ENCODE assay signal across 8 cellular contexts in the genomic region with DNA sequence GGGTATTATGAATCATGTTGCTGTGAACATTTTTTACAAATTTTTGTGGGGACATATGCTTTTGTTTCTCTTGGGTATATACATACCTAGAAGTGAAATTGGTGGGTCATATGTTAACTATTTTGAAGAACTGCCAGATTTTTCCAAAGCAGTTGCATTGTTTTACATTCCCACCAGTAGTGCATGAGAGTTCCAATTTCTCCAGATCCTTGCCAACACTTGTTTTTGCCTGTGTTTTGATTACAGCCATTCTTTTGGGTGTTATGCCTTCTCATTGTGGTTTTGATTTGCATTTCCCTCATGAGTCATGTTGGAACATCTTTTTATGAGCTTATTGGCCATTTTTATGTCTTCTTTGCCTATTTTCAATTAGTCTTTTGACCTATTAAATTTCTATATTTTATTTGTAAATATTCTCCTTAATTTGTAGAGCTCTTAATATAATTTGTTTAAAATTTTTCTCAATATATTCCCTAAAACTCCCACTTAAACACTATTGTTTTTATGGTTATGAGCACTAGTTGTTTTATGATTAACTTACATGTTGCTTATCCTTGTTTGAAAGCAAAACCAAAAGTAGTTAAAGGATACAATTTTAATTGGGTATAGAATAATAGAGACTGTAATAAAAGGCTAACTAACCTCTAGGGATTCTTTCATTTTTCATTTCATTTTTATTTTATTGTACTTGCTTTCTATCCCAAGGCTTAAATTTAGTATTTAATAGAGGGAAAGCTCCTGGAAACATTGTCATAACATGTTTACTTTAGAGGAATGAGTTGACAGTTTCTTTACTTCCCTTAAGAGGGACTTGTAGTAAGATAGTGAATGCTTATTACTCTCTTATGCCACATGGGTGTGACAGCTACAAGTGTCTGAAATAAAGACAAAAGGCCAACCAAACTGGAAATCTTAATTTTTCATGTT. TPM values are rescaled to one million over a fixed set of nuclear protein-coding genes. Genes with fewer than 3 reads are reported as not detected.
DNase-seq lines count a peak whose midpoint lies in the region; ATAC-seq, FAIRE-seq and TF ChIP-seq lines count a peak whose summit lies in the region.

No MANE protein-coding gene starts in this region.

- FAIRE-seq in GM18507 (lab: Jason Lieb, UNC) = peak; percentile 39

- H3K36me3 Mint-ChIP-seq in T-helper 17 cell (ENCODE audit: low read depth) = peaks cover 2% of the 10 kb centered on the region

- H3K27me3 Mint-ChIP-seq in T-helper 17 cell = no peaks in the 10 kb centered on the region

- peak; percentile 34 for ATAC-seq in T-helper 17 cell
- ATAC-seq in foreskin keratinocyte = peak; percentile 79
- ATAC-seq in GM18505 (IDR thresholded peaks at IDR 0.05; ENCODE audit: unreplicated experiment) = no peak
- ATAC-seq in GM19467 (IDR thresholded peaks at IDR 0.05; ENCODE audit: unreplicated experiment) = no peak

- no peaks in the 10 kb centered on the region for H3K27me3 ChIP-seq in foreskin keratinocyte

- DNase-seq in A172 (ENCODE audit: low spot score) (peak; percentile 76), GM18507 (ENCODE audit: extremely low spot score, insufficient read length, low read depth) (no peak), T-helper 17 cell (no peak), foreskin keratinocyte (peak; percentile 96 to 99), lower leg skin (ENCODE audit: low spot score in 2 of 2) (no peak), amygdala (lab: John Stamatoyannopoulos, UW) (no peak)

- H3K4me3 Mint-ChIP-seq in T-helper 17 cell = no peak overlapping the region

- H3K4me3 ChIP-seq in lower leg skin (ENCODE audit: low read depth, poor library complexity, severe bottlenecking) = no peak overlapping the region

- TF ChIP-seq CTCF in foreskin keratinocyte (conservative IDR thresholded peaks at IDR 0.05) (peak; percentile 51), lower leg skin (IDR thresholded peaks at IDR 0.05) (no peak)

- TF ChIP-seq POLR2A in lower leg skin (IDR thresholded peaks at IDR 0.05) = no peak
- no peak for TF ChIP-seq POLR2A in GM18505 (IDR thresholded peaks at IDR 0.05; ENCODE audit: borderline replicate concordance, extremely low read depth, insufficient read depth, insufficient read length)

- no peaks in the 10 kb centered on the region for H3K9me3 ChIP-seq in T-helper 17 cell (ENCODE audit: control insufficient read depth, low read length, poor library complexity, severe bottlenecking)

- peak overlapping the region; percentile 13 for H3K27ac ChIP-seq in foreskin keratinocyte

- H3K4me1 ChIP-seq in foreskin keratinocyte = peaks cover 12% of the 10 kb centered on the region

- H3K27ac Mint-ChIP-seq in T-helper 17 cell = peak overlapping the region; percentile 57

- intact Hi-C loops in lower leg skin (cut with DNase I; ENCODE audit: low total_unique reads) = loop anchor here (10.0 kb wide), 1 partner anchor 55 kb away; no protein-coding TSS in a partner anchor

- peaks cover 40% of the 10 kb centered on the region for H3K4me1 Mint-ChIP-seq in T-helper 17 cell

RNA-seq across cellular contexts. Expression of a gene that starts 5.5 kb away (rescaled TPM):
- 14.8 and 16.3 TPM in 2 replicates for total RNA-seq in A172 (2014; rRNA removed; shearing (Covaris generic))
- total RNA-seq in T-helper 17 cell (10 to 100 TPM; 35.1 to 40.7 TPM), foreskin keratinocyte (16.2 and 17.4 TPM in 2 replicates), lower leg skin (10 to 100 TPM; 22.7 to 28.7 (median 25.3) TPM)
- polyA plus RNA-seq in foreskin keratinocyte = 3.2 and 3.7 TPM in 2 replicates

Comparison
In these comparisons a context has a peak if more than half of its experiments do, and no peak if none do; other contexts are left out.
1. DNase-seq: peak in A172 (single experiment) and foreskin keratinocyte (2 of 2); none in GM18507 (single experiment), T-helper 17 cell (0 of 3), lower leg skin (0 of 2) and amygdala (0 of 56).
2. ATAC-seq: peak in T-helper 17 cell (single experiment) and foreskin keratinocyte (single experiment); none in GM18505 (single experiment) and GM19467 (single experiment).